8 cellular contexts compared by ENCODE assay signal in the genomic region with DNA sequence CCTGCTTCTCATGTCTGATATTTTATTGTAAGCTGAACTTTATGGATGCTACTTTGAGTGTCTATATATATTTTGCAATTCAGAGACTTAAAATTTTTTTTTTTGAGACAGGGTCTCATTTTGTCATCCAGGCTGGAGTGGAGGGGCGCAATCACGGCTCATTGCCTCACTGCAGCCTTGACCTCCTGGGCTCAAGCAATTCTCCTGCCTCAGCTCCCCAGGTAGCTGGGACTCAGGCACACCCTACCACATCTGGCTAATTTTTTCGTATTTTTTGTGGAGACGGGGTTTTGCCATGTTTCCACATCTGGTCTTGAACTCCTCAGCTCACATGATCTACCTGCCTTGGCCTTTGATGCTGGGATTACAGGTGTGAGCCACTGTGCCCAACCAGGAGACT.
"Had no signal": no experiment of that assay in that cellular context is flagged by ENCODE, and none has a peak within 500 bp of the region (broad histone marks: within the 10 kb centered on the region; RNA-seq: fewer than 3 reads in every experiment).

No MANE protein-coding gene starts in this region.

- H3K4me3 ChIP-seq: GM23248, GM23338, HAP-1 had no signal

- H3K27ac ChIP-seq: GM23248 had no signal

- H3K4me1 ChIP-seq: HAP-1 had no signal

- H3K9ac ChIP-seq: GM23248 had no signal

- H3K4me2 ChIP-seq: GM23338 had no signal

- H2AFZ ChIP-seq: GM23248, GM23338 had no signal

- H3K36me3 ChIP-seq: HAP-1 had no signal

- DNase-seq: GM23248, GOT3, H7, H9, HCEC 1CT, HFFc6 had no signal
